11 cellular contexts compared by ENCODE assay signal in genomic region chr1:101280942-101281654, GRCh38.
"Had no signal": no experiment of that assay in that cellular context is flagged by ENCODE, and none has a peak within 500 bp of the region (broad histone marks: within the 10 kb centered on the region; RNA-seq: fewer than 3 reads in every experiment).

No MANE protein-coding gene starts in this region.

- H3K9me3 Mint-ChIP-seq: memory B cell; neural progenitor cell; T-helper 2 cell treated with Interferon-gamma antibody and Interleukin-4, amounts not matched to agents 5 μg/mL and 100 μg/mL, for 36 hours had no signal

- H3K27ac Mint-ChIP-seq: memory B cell; neural progenitor cell; T-helper 2 cell treated with Interferon-gamma antibody and Interleukin-4, amounts not matched to agents 5 μg/mL and 100 μg/mL, for 36 hours had no signal

- H2AFZ ChIP-seq: neural progenitor cell had no signal

- H3K27ac ChIP-seq: esophagus squamous epithelium, neural progenitor cell, ovary, stomach, thoracic aorta had no signal

- H3K9me3 ChIP-seq: esophagus squamous epithelium, ovary, stomach, thoracic aorta had no signal

- H3K4me2 ChIP-seq: neural progenitor cell had no signal

- H3K36me3 Mint-ChIP-seq: memory B cell, neural progenitor cell had no signal

- H3K27me3 ChIP-seq: neural progenitor cell, ovary had no signal

- H3K4me1 ChIP-seq: esophagus squamous epithelium, stomach had no signal

- DNase-seq: activated effector memory CD4-positive, alpha-beta T cell treated with Interleukin-2 at 50 U/mL for 16 hours; activated T-cell treated with anti-CD3 and anti-CD28 coated beads, Interleukin-2, amount 50 U/mL, for 1 hour; esophagus squamous epithelium; foreskin fibroblast; ovary; stimulated activated CD4-positive, alpha-beta T cell treated with anti-CD3 and anti-CD28 coated beads, Interleukin-4, amount 100 ng/mL, for 1 hour; stomach had no signal

- H3K27me3 Mint-ChIP-seq: memory B cell had no signal

- H3K4me3 Mint-ChIP-seq: memory B cell; neural progenitor cell; T-helper 2 cell treated with Interferon-gamma antibody and Interleukin-4, amounts not matched to agents 5 μg/mL and 100 μg/mL, for 36 hours had no signal

- H3K36me3 ChIP-seq: esophagus squamous epithelium, ovary, stomach, thoracic aorta had no signal

- H3K9ac ChIP-seq: neural progenitor cell had no signal

- H3K4me3 ChIP-seq: esophagus squamous epithelium, neural progenitor cell, ovary, stomach, thoracic aorta had no signal
